ENCODE assay signal across 18 cellular contexts in the genomic region with DNA sequence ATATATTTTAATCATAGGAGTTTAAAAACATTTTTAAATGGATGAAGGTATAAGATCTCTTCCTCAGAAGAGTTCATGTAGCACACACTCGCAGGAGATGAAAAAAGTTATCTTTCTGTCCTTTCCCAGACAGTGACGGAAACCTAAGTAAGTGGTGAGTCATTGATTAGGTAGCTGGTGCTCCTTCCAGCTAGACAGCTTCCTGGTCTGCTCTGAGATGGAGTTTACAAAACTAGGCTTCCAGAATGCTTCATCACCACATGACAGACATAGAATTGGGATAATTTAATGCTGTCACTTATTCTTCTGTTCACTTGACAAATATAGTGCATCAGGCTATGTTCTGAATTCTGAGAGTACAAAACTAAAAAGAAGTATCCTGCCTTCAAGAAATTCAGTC.
A peak's percentile ranks its signal among the peaks of the same experiment; 100 is the strongest.
DNase-seq lines count a peak whose midpoint lies in the region; TF ChIP-seq lines count a peak whose summit lies in the region.
"Had no signal": no experiment of that assay in that cellular context is flagged by ENCODE, and none has a peak within 500 bp of the region (broad histone marks: within the 10 kb centered on the region; RNA-seq: fewer than 3 reads in every experiment).

No MANE protein-coding gene starts in this region.

- H3K9me3 ChIP-seq in OCI-LY7 (ENCODE audit: low read length): no peaks in the 10 kb centered on the region
- H3K9me3 ChIP-seq: SJCRH30, transverse colon had no signal

- H3K4me3 ChIP-seq in brain microvascular endothelial cell (ENCODE audit: low read depth, low read length) (no peak overlapping the region), kidney epithelial cell (ENCODE audit: low read depth, low read length) (no peak overlapping the region), OCI-LY7 (ENCODE audit: low read depth, low read length, poor library complexity, severe bottlenecking) (no peak overlapping the region)
- H3K4me3 ChIP-seq: K562, SJCRH30, transverse colon had no signal

- H3K9me2 ChIP-seq in OCI-LY7 (ENCODE audit: insufficient read depth, low read length): no peaks in the 10 kb centered on the region

- POLR2A ChIA-PET in OCI-LY7 (lab: Charles Lee): no interaction called here

- CTCF ChIA-PET in OCI-LY7 (lab: Charles Lee; ENCODE audit: unreplicated experiment): no interaction called here

- H3K27me3 Mint-ChIP-seq in type B pancreatic cell: no peaks in the 10 kb centered on the region

- H3K27me3 ChIP-seq in brain microvascular endothelial cell (replicated peaks) (no peaks in the 10 kb centered on the region), kidney epithelial cell (ENCODE audit: control insufficient read depth, insufficient read depth, low read length) (no peaks in the 10 kb centered on the region)
- H3K27me3 ChIP-seq: SJCRH30, transverse colon had no signal

- BruUV-seq in OCI-LY7 (replicated peaks; lab: Mats Ljungman, UMichigan): no TSS peak

- DNase-seq in ACHN: peak; percentile 4
- peak; percentile 37 for DNase-seq in LHCN-M2 (ENCODE audit: low read depth)
- DNase-seq in brain microvascular endothelial cell: peak; percentile 3
- DNase-seq in kidney epithelial cell (ENCODE audit: low read depth): peak; percentile 42
- DNase-seq in GF-D8 (lab: John Stamatoyannopoulos, UW): no peak
- no peak for DNase-seq in OCI-LY7 (ENCODE audit: low spot score)
- no peak for DNase-seq in type B pancreatic cell (ENCODE audit: extremely low spot score, unreplicated experiment)
- DNase-seq in nucleus accumbens (lab: John Stamatoyannopoulos, UW): no peak
- DNase-seq: DND-41; effector memory CD4-positive, alpha-beta T cell; NCI-H524 treated with DMSO at 0.1 percent for 48 hours; SJCRH30; stimulated activated naive CD8-positive, alpha-beta T cell treated with anti-CD3 and anti-CD28 coated beads, Interleukin-15, Interleukin-2, amounts not matched to agents 100 U/mL and 50 U/mL, for 24 hours; T-helper 2 cell; transverse colon had no signal

- no peaks in the 10 kb centered on the region for H3K4me1 ChIP-seq in OCI-LY7 (ENCODE audit: insufficient read depth, low read length, poor library complexity, severe bottlenecking)
- H3K4me1 ChIP-seq: SJCRH30, transverse colon had no signal

- H3K27ac ChIP-seq in brain microvascular endothelial cell (no peak overlapping the region), OCI-LY7 (ENCODE audit: low read depth, low read length, poor library complexity, severe bottlenecking) (no peak overlapping the region)
- H3K27ac ChIP-seq: HL-60, SJCRH30, transverse colon had no signal

- H3K36me3 Mint-ChIP-seq in type B pancreatic cell: no peaks in the 10 kb centered on the region

- intact Hi-C loops in OCI-LY7 (cut with micrococcal nuclease; ENCODE audit: unreplicated experiment): no loop called here

- H3K9me3 Mint-ChIP-seq in type B pancreatic cell: no peaks in the 10 kb centered on the region

- H3K4me2 ChIP-seq in OCI-LY7 (ENCODE audit: low read length): no peak overlapping the region

- H4K20me1 ChIP-seq in OCI-LY7 (ENCODE audit: insufficient read depth, low read length): no peaks in the 10 kb centered on the region

- H3K4me1 Mint-ChIP-seq in type B pancreatic cell (ENCODE audit: unreplicated experiment): no peaks in the 10 kb centered on the region

- H3K36me3 ChIP-seq in brain microvascular endothelial cell (replicated peaks) (no peaks in the 10 kb centered on the region), kidney epithelial cell (ENCODE audit: control insufficient read depth, insufficient read depth, low read length) (no peaks in the 10 kb centered on the region), OCI-LY7 (ENCODE audit: insufficient read depth, low read length) (no peaks in the 10 kb centered on the region)
- H3K36me3 ChIP-seq: SJCRH30, transverse colon had no signal

- H3K4me3 Mint-ChIP-seq in type B pancreatic cell: no peak overlapping the region

- no peaks in the 10 kb centered on the region for H3K79me2 ChIP-seq in OCI-LY7 (ENCODE audit: insufficient read depth, low read depth, low read length)

- no peak overlapping the region for H3K27ac Mint-ChIP-seq in type B pancreatic cell
- H3K27ac Mint-ChIP-seq: activated T-helper 2 cell treated with anti-CD3 and anti-CD28 coated beads, Interferon-gamma antibody, Interleukin-2, Interleukin-4, amounts not matched to agents 10 μg/mL and 5 μg/mL and 100 μg/mL, durations not matched to agents 14 hours and 24 hours and 36 hours had no signal

- no peak overlapping the region for H2AFZ ChIP-seq in OCI-LY7 (ENCODE audit: low read length)

- TF ChIP-seq CTCF in brain microvascular endothelial cell (IDR thresholded peaks at IDR 0.05; ENCODE audit: low read depth, low read length, missing control alignments): no peak
- no peak for TF ChIP-seq CTCF in kidney epithelial cell (IDR thresholded peaks at IDR 0.05; ENCODE audit: insufficient read depth, low read length, poor library complexity, severe bottlenecking)
- no peak for TF ChIP-seq CTCF in OCI-LY7 (conservative IDR thresholded peaks at IDR 0.05; ENCODE audit: low read length)
- TF ChIP-seq CTCF in type B pancreatic cell (conservative IDR thresholded peaks at IDR 0.05): no peak

- in situ Hi-C loops in ACHN (cut with HindIII; ENCODE audit: low pct_ligation_motif_present, low pct_unique_long_range_greater_than_20kb, low sequenced_read_pairs) (no loop called here), brain microvascular endothelial cell (cut with HindIII; ENCODE audit: low pct_ligation_motif_present, low sequenced_read_pairs) (no loop called here)

Comparison
In these comparisons a context has a peak if more than half of its experiments do, and no peak if none do; other contexts are left out.
1. DNase-seq: peak in ACHN (single experiment), LHCN-M2 (single experiment), brain microvascular endothelial cell (single experiment) and kidney epithelial cell (single experiment); none in GF-D8 (single experiment), OCI-LY7 (single experiment), type B pancreatic cell (single experiment) and nucleus accumbens (0 of 56).